In the genomic region with DNA sequence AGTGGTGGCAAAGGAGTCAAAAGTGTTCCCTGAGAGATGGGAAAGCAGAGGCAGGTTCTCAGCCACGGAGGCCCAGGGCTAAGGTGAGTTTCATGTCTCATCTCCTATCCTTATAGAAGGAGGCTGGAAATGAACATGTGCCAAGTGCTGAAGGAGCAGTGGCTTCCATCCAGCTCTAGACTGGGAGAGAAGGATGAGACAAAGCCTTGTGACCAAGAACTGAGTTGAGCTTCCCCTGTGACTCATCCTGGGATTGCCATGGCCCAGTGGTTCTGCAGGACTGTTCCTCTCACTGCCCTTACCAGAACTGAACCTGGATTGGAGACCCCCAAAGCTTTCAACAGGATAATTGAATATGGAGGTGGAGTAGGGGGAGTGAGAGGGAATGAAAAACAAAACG, we compare ENCODE assay signal across 16 cellular contexts. TPM values are rescaled to one million over a fixed set of nuclear protein-coding genes. Genes with fewer than 3 reads are reported as not detected.
A peak's percentile ranks its signal among the peaks of the same experiment; 100 is the strongest.
DNase-seq lines count a peak whose midpoint lies in the region; ATAC-seq, FAIRE-seq and TF ChIP-seq lines count a peak whose summit lies in the region.
"Had no signal": no experiment of that assay in that cellular context is flagged by ENCODE, and none has a peak within 500 bp of the region (broad histone marks: within the 10 kb centered on the region; RNA-seq: fewer than 3 reads in every experiment).

No MANE protein-coding gene starts in this region.

- H3K4me1 ChIP-seq in endothelial cell of umbilical vein (ENCODE audit: control insufficient read depth, extremely low read depth, insufficient read depth, low read length): peaks cover 48% of the 10 kb centered on the region
- H3K4me1 ChIP-seq: BE2C, parathyroid adenoma had no signal

- no peak for ATAC-seq in GM19455 (IDR thresholded peaks at IDR 0.05; ENCODE audit: unreplicated experiment)
- ATAC-seq in GM21515 (IDR thresholded peaks at IDR 0.05; ENCODE audit: unreplicated experiment): no peak
- ATAC-seq: mucosa of descending colon had no signal

- no peaks in the 10 kb centered on the region for H3K27me3 ChIP-seq in endothelial cell of umbilical vein (ENCODE audit: control insufficient read depth in 2 of 2, insufficient read depth in 2 of 2, low read length in 2 of 2)
- H3K27me3 ChIP-seq: BE2C had no signal

- no peaks in the 10 kb centered on the region for H3K9me1 ChIP-seq in endothelial cell of umbilical vein (replicated peaks; ENCODE audit: control insufficient read depth, extremely low read depth, insufficient read depth, low read length)

- in situ Hi-C loops in KBM-7 (cut with MboI; ENCODE audit: low pct_unique_long_range_greater_than_20kb, low sequenced_read_pairs): no loop called here

- no peak overlapping the region for H3K4me3 ChIP-seq in endothelial cell of umbilical vein (replicated peaks in 1 of 3; ENCODE audit: insufficient read depth in 1 of 3, low read depth in 1 of 3, low read length in 3 of 3)
- H3K4me3 ChIP-seq: mucosa of descending colon had no signal

- H3K36me3 ChIP-seq in endothelial cell of umbilical vein (ENCODE audit: control insufficient read depth in 2 of 2, extremely low read depth in 1 of 2, insufficient read depth in 2 of 2, low read length in 2 of 2): no peaks in the 10 kb centered on the region
- H3K36me3 ChIP-seq: BE2C had no signal

- no peak overlapping the region for H3K4me2 ChIP-seq in endothelial cell of umbilical vein (ENCODE audit: insufficient read depth, low read length)

- peak; percentile 60 for DNase-seq in Daoy (ENCODE audit: low read depth)
- peak; percentile 48 for DNase-seq in NCI-H226
- DNase-seq in endothelial cell of umbilical vein (ENCODE audit: low read depth, low spot score): peak; percentile 76
- peak; percentile 42 to 86 for DNase-seq in lung microvascular endothelial cell (ENCODE audit: low read depth in 2 of 2)
- no peak for DNase-seq in KBM-7
- DNase-seq in DMS53 treated with DMSO at 0.1 percent for 48 hours (lab: John Stamatoyannopoulos, UW; ENCODE audit: unreplicated experiment): no peak
- DNase-seq: activated effector memory CD4-positive, alpha-beta T cell treated with Interleukin-2 at 50 U/mL for 16 hours; aorta; BE2C; mucosa of descending colon; NCI-H1105; stimulated activated CD4-positive, alpha-beta T cell treated with anti-CD3 and anti-CD28 coated beads, Interleukin-15, amount 100 ng/mL, for 24 hours had no signal

- no peaks in the 10 kb centered on the region for H3K79me2 ChIP-seq in endothelial cell of umbilical vein (ENCODE audit: control insufficient read depth, insufficient read depth, low read length)
- H3K79me2 ChIP-seq: parathyroid adenoma had no signal

- CTCF ChIA-PET in endothelial cell of umbilical vein (lab: Charles Lee): no interaction called here

- POLR2A ChIA-PET in endothelial cell of umbilical vein (lab: Charles Lee): no interaction called here

- no peak overlapping the region for H3K9ac ChIP-seq in endothelial cell of umbilical vein (replicated peaks; ENCODE audit: extremely low read depth, insufficient read depth, low read length)
- H3K9ac ChIP-seq: parathyroid adenoma had no signal

- no peak for TF ChIP-seq CTCF in endothelial cell of umbilical vein (IDR thresholded peaks at IDR 0.05; ENCODE audit: extremely low read depth in 1 of 2, insufficient read depth in 1 of 2, low read depth in 1 of 2, low read length in 2 of 2)

- intact Hi-C loops in endothelial cell of umbilical vein (cut with micrococcal nuclease): loop anchor here (10.0 kb wide), 1 partner anchor 582 kb away; the partner anchor contains the start of gene SLC43A3

- H3K9me3 ChIP-seq in endothelial cell of umbilical vein (replicated peaks; ENCODE audit: control insufficient read depth, insufficient read depth, low read length): no peaks in the 10 kb centered on the region
- H3K9me3 ChIP-seq: BE2C, mucosa of descending colon had no signal

- H4K20me1 ChIP-seq in endothelial cell of umbilical vein (replicated peaks; ENCODE audit: control insufficient read depth, extremely low read depth, insufficient read depth, low read length): no peaks in the 10 kb centered on the region

- BruUV-seq in endothelial cell of umbilical vein (replicated peaks; lab: Mats Ljungman, UMichigan): no TSS peak

- dilution Hi-C loops in endothelial cell of umbilical vein (cut with MboI; ENCODE audit: extremely low pct_ligation_motif_present, low sequenced_read_pairs): no loop called here

- peak; percentile 71 for FAIRE-seq in endothelial cell of umbilical vein (lab: Jason Lieb, UNC)

- H2AFZ ChIP-seq in endothelial cell of umbilical vein (ENCODE audit: low read depth, low read length): peak overlapping the region; percentile 1
- H2AFZ ChIP-seq: parathyroid adenoma had no signal

- no peak for TF ChIP-seq POLR2A in endothelial cell of umbilical vein (IDR thresholded peaks at IDR 0.05; ENCODE audit: low read depth, low read length)

- H3K27ac ChIP-seq in endothelial cell of umbilical vein (ENCODE audit: insufficient read depth, low read depth, low read length): peak overlapping the region; percentile 33
- H3K27ac ChIP-seq: parathyroid adenoma had no signal

TF ChIP-seq in endothelial cell of umbilical vein, 7 proteins besides CTCF, POLR2A, EP300 and RAD21:
- TF ChIP-seq EZH2 (IDR thresholded peaks at IDR 0.05; ENCODE audit: borderline replicate concordance, low read depth, low read length, severe bottlenecking) (no peak), JUN (IDR thresholded peaks at IDR 0.05; ENCODE audit: borderline replicate concordance, insufficient read depth, insufficient read length, low read depth) (peak; percentile 63), MYC (IDR thresholded peaks at IDR 0.05; ENCODE audit: low read depth, low read length) (no peak), FOS (IDR thresholded peaks at IDR 0.05; ENCODE audit: borderline replicate concordance, insufficient read depth, low read length) (peak; percentile 74), POLR2AphosphoS5 (IDR thresholded peaks at IDR 0.05; ENCODE audit: insufficient read depth, low read depth, low read length) (no peak), MAX (IDR thresholded peaks at IDR 0.05; ENCODE audit: insufficient read depth, insufficient read length) (no peak)

RNA-seq across cellular contexts. Expression of gene OR9Q1, which starts 16.7 kb away (rescaled TPM):
- total RNA-seq in Daoy (2014; rRNA removed; shearing (Covaris generic)): not detected in 2 replicates
- total RNA-seq in endothelial cell of umbilical vein (not detected in 2 replicates), lung microvascular endothelial cell (not detected in 2 replicates)
- not detected in 2 replicates for polyA plus RNA-seq in endothelial cell of umbilical vein
- not detected in 2 replicates for polyA plus RNA-seq in endothelial cell of umbilical vein (2011; cell fraction: cytosol; rRNA removed)
- not detected in 2 replicates for polyA plus RNA-seq in endothelial cell of umbilical vein (2011; cell fraction: nucleus; rRNA removed)
- polyA plus RNA-seq in endothelial cell of umbilical vein (2012): not detected in 2 replicates
- not detected in 2 replicates for polyA minus RNA-seq in endothelial cell of umbilical vein
- polyA minus RNA-seq in endothelial cell of umbilical vein (2011; cell fraction: cytosol; rRNA and poly(A)+ RNA removed): not detected
- not detected in 2 replicates for polyA minus RNA-seq in endothelial cell of umbilical vein (2011; cell fraction: nucleus; rRNA and poly(A)+ RNA removed)
- total RNA-seq: aorta, frontal cortex, mucosa of descending colon had no signal
- polyA plus RNA-seq: aorta had no signal

RNA-seq across cellular contexts. Expression of gene OR6Q1, which starts 23.8 kb away (rescaled TPM):
- total RNA-seq in Daoy (2014; rRNA removed; shearing (Covaris generic)): not detected in 2 replicates
- not detected in 2 replicates for total RNA-seq in endothelial cell of umbilical vein
- polyA plus RNA-seq in endothelial cell of umbilical vein: not detected in 2 replicates
- polyA plus RNA-seq in endothelial cell of umbilical vein (2011; cell fraction: cytosol; rRNA removed): not detected in 2 replicates
- not detected in 2 replicates for polyA plus RNA-seq in endothelial cell of umbilical vein (2011; cell fraction: nucleus; rRNA removed)
- not detected in 2 replicates for polyA plus RNA-seq in endothelial cell of umbilical vein (2012)
- polyA minus RNA-seq in endothelial cell of umbilical vein: not detected in 2 replicates
- polyA minus RNA-seq in endothelial cell of umbilical vein (2011; cell fraction: cytosol; rRNA and poly(A)+ RNA removed): not detected
- not detected in 2 replicates for polyA minus RNA-seq in endothelial cell of umbilical vein (2011; cell fraction: nucleus; rRNA and poly(A)+ RNA removed)
- total RNA-seq in lung microvascular endothelial cell: not detected in 2 replicates
- total RNA-seq: aorta, frontal cortex, mucosa of descending colon had no signal
- polyA plus RNA-seq: aorta had no signal

Comparison
In these comparisons a context has a peak if more than half of its experiments do, and no peak if none do; other contexts are left out.
1. DNase-seq: peak in Daoy (single experiment), NCI-H226 (single experiment), endothelial cell of umbilical vein (single experiment) and lung microvascular endothelial cell (2 of 2); none in KBM-7 (single experiment) and DMS53 treated with DMSO at 0.1 percent for 48 hours (single experiment).